In the genomic region with DNA sequence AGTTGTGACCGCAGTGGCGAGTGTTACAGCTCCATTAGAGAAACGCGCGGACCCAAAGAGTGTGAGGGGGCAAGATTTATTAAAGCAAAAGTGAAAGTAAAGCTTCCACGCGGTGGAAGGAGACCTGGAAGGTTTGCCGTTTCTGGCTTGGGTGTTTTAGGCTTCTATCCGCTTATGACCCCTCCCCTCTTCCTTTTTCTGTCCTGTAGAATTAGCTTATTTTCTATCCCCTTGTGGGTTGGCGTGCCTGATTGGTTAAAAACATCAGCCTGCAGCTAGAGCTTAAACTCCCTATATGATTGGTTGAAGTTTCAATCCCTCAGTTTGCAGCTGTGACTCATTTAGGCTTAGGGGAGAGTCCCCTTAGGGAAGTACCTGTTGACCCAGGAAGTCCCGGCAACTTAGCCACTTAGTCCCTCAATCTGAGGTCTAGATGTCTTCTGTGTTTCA, we compare ENCODE assay signal across 7 cellular contexts. TPM values are rescaled to one million over a fixed set of nuclear protein-coding genes. Genes with fewer than 3 reads are reported as not detected.
DNase-seq lines count a peak whose midpoint lies in the region; ATAC-seq and TF ChIP-seq lines count a peak whose summit lies in the region.

No MANE protein-coding gene starts in this region.

- TF ChIP-seq CTCF in fibroblast of villous mesenchyme (IDR thresholded peaks at IDR 0.05; ENCODE audit: insufficient read depth, low read depth, low read length) = no peak
- no peak for TF ChIP-seq CTCF in endothelial cell (IDR thresholded peaks at IDR 0.05; ENCODE audit: unreplicated experiment)
- TF ChIP-seq CTCF in mammary epithelial cell (conservative IDR thresholded peaks at IDR 0.05 in 1 of 2, IDR thresholded peaks at IDR 0.05 in 1 of 2; ENCODE audit: extremely low read depth in 1 of 2, insufficient read depth in 1 of 2, low read depth in 1 of 2, low read length in 2 of 2) = no peak

- no peak overlapping the region for H3K27ac ChIP-seq in mammary epithelial cell (ENCODE audit: insufficient read depth, low read depth, low read length)

- H4K20me1 ChIP-seq in mammary epithelial cell (ENCODE audit: insufficient read depth, low read length) = no peaks in the 10 kb centered on the region

- H3K9ac ChIP-seq in mammary epithelial cell (ENCODE audit: insufficient read depth, low read length) = no peak overlapping the region

- H3K79me2 ChIP-seq in mammary epithelial cell (ENCODE audit: insufficient read depth, low read length) = no peaks in the 10 kb centered on the region

- DNase-seq in fibroblast of villous mesenchyme (ENCODE audit: low read depth) (peak; percentile 50), endothelial cell (ENCODE audit: low spot score) (no peak), mammary epithelial cell (no peak)
- DNase-seq in stimulated activated naive CD4-positive, alpha-beta T cell (lab: John Stamatoyannopoulos, UW) = no peak

- in situ Hi-C loops in mammary epithelial cell (cut with MboI; ENCODE audit: low sequenced_read_pairs in 2 of 2) = no loop called here

- H3K4me2 ChIP-seq in mammary epithelial cell (ENCODE audit: insufficient read depth, low read depth, low read length) = no peak overlapping the region

- intact Hi-C loops in mammary epithelial cell (cut with micrococcal nuclease) = loop anchor here (10.0 kb wide), 1 partner anchor 685 kb away; no protein-coding TSS in a partner anchor

- H3K4me3 Mint-ChIP-seq in endothelial cell (ENCODE audit: unreplicated experiment) = no peak overlapping the region

- no peaks in the 10 kb centered on the region for H3K36me3 ChIP-seq in mammary epithelial cell (ENCODE audit: insufficient read depth, low read length)

- 88% methylated on average over 11 of the region's 11 CpGs for WGBS in mammary epithelial cell (ENCODE audit: low coverage, missing lambda C conversion rate)

- H3K9me3 ChIP-seq in mammary epithelial cell (replicated peaks; ENCODE audit: insufficient read depth, low read length) = no peaks in the 10 kb centered on the region

- peaks cover 2% of the 10 kb centered on the region for H3K27me3 ChIP-seq in mammary epithelial cell (ENCODE audit: insufficient read depth, low read length)

- CTCF ChIA-PET in mammary epithelial cell (lab: Charles Lee; ENCODE audit: low non-redundant PET) = no interaction called here

- no peaks in the 10 kb centered on the region for H3K27me3 Mint-ChIP-seq in endothelial cell (ENCODE audit: unreplicated experiment)

- dilution Hi-C loops in mammary epithelial cell (cut with HindIII; ENCODE audit: low sequenced_read_pairs) = no loop called here

- H3K36me3 Mint-ChIP-seq in endothelial cell (ENCODE audit: low read depth, unreplicated experiment) = no peaks in the 10 kb centered on the region

- peak overlapping the region; percentile 47 for H3K4me3 ChIP-seq in fibroblast of villous mesenchyme (ENCODE audit: low read depth, low read length)
- no peak overlapping the region for H3K4me3 ChIP-seq in mammary epithelial cell (replicated peaks in 1 of 3; ENCODE audit: insufficient read depth in 1 of 3, low read depth in 2 of 3, low read length in 3 of 3)

- H3K27ac Mint-ChIP-seq in endothelial cell (ENCODE audit: unreplicated experiment) = no peak overlapping the region

- H3K4me1 ChIP-seq in mammary epithelial cell (ENCODE audit: insufficient read depth, low read length) = no peaks in the 10 kb centered on the region

- H2AFZ ChIP-seq in mammary epithelial cell (ENCODE audit: low read depth, low read length) = no peak overlapping the region

- BruUV-seq in mammary epithelial cell (replicated peaks; lab: Mats Ljungman, UMichigan) = no TSS peak

- ATAC-seq in GM18858 (IDR thresholded peaks at IDR 0.05; ENCODE audit: unreplicated experiment) = peak; percentile 96
- peak; percentile 96 for ATAC-seq in GM21529 (IDR thresholded peaks at IDR 0.05; ENCODE audit: unreplicated experiment)
- ATAC-seq in HG03469 (IDR thresholded peaks at IDR 0.05; ENCODE audit: unreplicated experiment) = peak; percentile 85

- no peaks in the 10 kb centered on the region for H3K4me1 Mint-ChIP-seq in endothelial cell (ENCODE audit: unreplicated experiment)

- no peaks in the 10 kb centered on the region for H3K9me3 Mint-ChIP-seq in endothelial cell (ENCODE audit: unreplicated experiment)

RNA-seq across cellular contexts. Expression of gene C3orf38, which starts 39.6 kb away (rescaled TPM):
- 31.9 and 33.2 TPM in 2 replicates for total RNA-seq in fibroblast of villous mesenchyme
- 21.8 TPM for total RNA-seq in endothelial cell (ENCODE audit: unreplicated experiment)
- 10 to 100 TPM; 20.4 to 31.7 TPM for total RNA-seq in mammary epithelial cell
- 9.0 TPM for polyA plus RNA-seq in mammary epithelial cell
- 11.4 TPM for polyA minus RNA-seq in mammary epithelial cell
